Comparison of ENCODE assay signal across 7 cellular contexts in the genomic region with DNA sequence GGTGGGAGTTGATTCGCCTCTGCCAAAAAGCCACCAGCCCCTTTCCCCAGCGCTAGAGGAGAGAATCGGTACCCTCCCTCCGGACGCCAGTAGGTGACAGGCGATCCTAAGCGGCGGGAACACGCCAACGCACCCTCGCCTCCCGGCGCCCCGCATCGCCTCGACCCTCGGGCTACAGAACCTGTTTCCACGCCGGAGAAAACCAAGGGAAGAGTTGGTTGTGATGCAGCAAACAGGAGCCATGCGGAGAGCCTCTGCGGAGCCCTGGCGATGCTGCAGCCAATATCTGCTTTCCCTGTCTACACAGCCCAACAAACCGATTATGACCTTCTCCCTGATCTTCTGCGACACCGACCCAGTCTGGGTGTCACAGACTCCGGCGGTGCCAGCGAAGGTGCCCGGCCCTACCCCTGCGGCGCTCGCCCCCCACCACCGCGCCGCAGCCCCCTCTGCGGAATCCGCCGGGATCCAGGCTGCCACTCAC. TPM values are rescaled to one million over a fixed set of nuclear protein-coding genes. Genes with fewer than 3 reads are reported as not detected.
DNase-seq lines count a peak whose midpoint lies in the region; ATAC-seq and TF ChIP-seq lines count a peak whose summit lies in the region.

No MANE protein-coding gene starts in this region.

- intact Hi-C loops in activated T-helper 2 cell treated with anti-CD3 and anti-CD28 coated beads, Interferon-gamma antibody, Interleukin-2, Interleukin-4, amounts not matched to agents 10 μg/mL and 5 μg/mL and 100 μg/mL, durations not matched to agents 14 hours and 24 hours and 36 hours (cut with micrococcal nuclease): no loop called here
- intact Hi-C loops in right cardiac atrium (cut with DNase I): loop anchor here in 2 of 4 donors (2.0 to 10.0 kb wide), 3 partner anchors 146 to 696 kb away; no protein-coding TSS in a partner anchor

- under 1% methylated on average over 38 of the region's 38 CpGs for WGBS in right cardiac atrium

- H3K4me2 ChIP-seq in MM.1S (ENCODE audit: low read depth, low read length): peak overlapping the region; percentile 98

- H3K4me3 ChIP-seq in GM12864 (ENCODE audit: low read depth, low read length) (peak overlapping the region; percentile 58), MM.1S (ENCODE audit: low read length) (peak overlapping the region; percentile 76), right cardiac atrium (ENCODE audit: low read length) (peak overlapping the region; percentile 59)

- DNase-seq in GM12864 (ENCODE audit: low read depth): no peak
- DNase-seq in MM.1S: no peak
- DNase-seq in activated T-helper 2 cell treated with anti-CD3 and anti-CD28 coated beads, Interferon-gamma antibody, Interleukin-2, Interleukin-4, amounts not matched to agents 10 μg/mL and 5 μg/mL and 100 μg/mL, durations not matched to agents 14 hours and 24 hours and 36 hours (ENCODE audit: low spot score): no peak
- DNase-seq in right cardiac atrium: peak; percentile 50 to 75 (median 74)
- peak; percentile 12 for DNase-seq in putamen (ENCODE audit: low spot score)
- no peak for DNase-seq in activated CD4-positive, CD25-positive, alpha-beta regulatory T cell treated with anti-CD3 and anti-CD28 coated beads, Interleukin-2, amount 50 U/mL, for 72 hours

- peaks cover 9% of the 10 kb centered on the region for H3K4me1 Mint-ChIP-seq in activated T-helper 2 cell treated with anti-CD3 and anti-CD28 coated beads, Interferon-gamma antibody, Interleukin-2, Interleukin-4, amounts not matched to agents 10 μg/mL and 5 μg/mL and 100 μg/mL, durations not matched to agents 14 hours and 24 hours and 36 hours (ENCODE audit: low read depth)

- H3K9me3 ChIP-seq in MM.1S (replicated peaks; ENCODE audit: insufficient read depth, low read length): no peaks in the 10 kb centered on the region
- no peaks in the 10 kb centered on the region for H3K9me3 ChIP-seq in right cardiac atrium (ENCODE audit: control insufficient read depth, low read length)

- H3K4me3 Mint-ChIP-seq in activated T-helper 2 cell treated with anti-CD3 and anti-CD28 coated beads, Interferon-gamma antibody, Interleukin-2, Interleukin-4, amounts not matched to agents 10 μg/mL and 5 μg/mL and 100 μg/mL, durations not matched to agents 14 hours and 24 hours and 36 hours (ENCODE audit: low read depth): peak overlapping the region; percentile 31

- no peaks in the 10 kb centered on the region for H3K36me3 Mint-ChIP-seq in activated T-helper 2 cell treated with anti-CD3 and anti-CD28 coated beads, Interferon-gamma antibody, Interleukin-2, Interleukin-4, amounts not matched to agents 10 μg/mL and 5 μg/mL and 100 μg/mL, durations not matched to agents 14 hours and 24 hours and 36 hours (ENCODE audit: low read depth)

- H3K9me2 ChIP-seq in MM.1S (replicated peaks; ENCODE audit: insufficient read depth, low read length): no peaks in the 10 kb centered on the region

- TF ChIP-seq CTCF in GM12864 (IDR thresholded peaks at IDR 0.05; ENCODE audit: low read depth, low read length, missing control alignments): peak; percentile 65
- TF ChIP-seq CTCF in MM.1S (IDR thresholded peaks at IDR 0.05; ENCODE audit: low read length): no peak

- H3K36me3 ChIP-seq in MM.1S (replicated peaks; ENCODE audit: insufficient read depth, low read length): no peaks in the 10 kb centered on the region

- H3K27me3 ChIP-seq in MM.1S (replicated peaks; ENCODE audit: insufficient read depth, low read length) (0 out of 2 replicates have a peak, but pooled peaks cover 7% of the 10 kb centered on the region), right cardiac atrium (ENCODE audit: control insufficient read depth, insufficient read depth) (no peaks in the 10 kb centered on the region)

- H3K79me2 ChIP-seq in MM.1S (ENCODE audit: low read length): no peaks in the 10 kb centered on the region

- H3K27me3 Mint-ChIP-seq in activated T-helper 2 cell treated with anti-CD3 and anti-CD28 coated beads, Interferon-gamma antibody, Interleukin-2, Interleukin-4, amounts not matched to agents 10 μg/mL and 5 μg/mL and 100 μg/mL, durations not matched to agents 14 hours and 24 hours and 36 hours (ENCODE audit: low read depth): peaks cover 52% of the 10 kb centered on the region

- H3K4me1 ChIP-seq in MM.1S (ENCODE audit: low read length) (peaks cover 3% of the 10 kb centered on the region; the same call in 1 of the 2 replicates), right cardiac atrium (ENCODE audit: control insufficient read depth, insufficient read depth, low read length) (peaks cover 5% of the 10 kb centered on the region)

- no peaks in the 10 kb centered on the region for H3F3A ChIP-seq in MM.1S (ENCODE audit: insufficient read depth, low read length)

- ATAC-seq in GM21786 (IDR thresholded peaks at IDR 0.05; ENCODE audit: unreplicated experiment) (peak; percentile 34), right cardiac atrium (peak; percentile 70)

- no peaks in the 10 kb centered on the region for H4K20me1 ChIP-seq in MM.1S (ENCODE audit: insufficient read depth, low read length)

- H3K9me3 Mint-ChIP-seq in activated T-helper 2 cell treated with anti-CD3 and anti-CD28 coated beads, Interferon-gamma antibody, Interleukin-2, Interleukin-4, amounts not matched to agents 10 μg/mL and 5 μg/mL and 100 μg/mL, durations not matched to agents 14 hours and 24 hours and 36 hours: no peaks in the 10 kb centered on the region

- H3K27ac Mint-ChIP-seq in activated T-helper 2 cell treated with anti-CD3 and anti-CD28 coated beads, Interferon-gamma antibody, Interleukin-2, Interleukin-4, amounts not matched to agents 10 μg/mL and 5 μg/mL and 100 μg/mL, durations not matched to agents 14 hours and 24 hours and 36 hours: no peak overlapping the region

- H3K27ac ChIP-seq in MM.1S (ENCODE audit: low read length) (no peak overlapping the region), right cardiac atrium (ENCODE audit: low read length) (peak overlapping the region; percentile 7)

- H3K9ac ChIP-seq in MM.1S (ENCODE audit: low read length): no peak overlapping the region; the same call in 1 of the 2 replicates

- H2AFZ ChIP-seq in MM.1S (ENCODE audit: low read length): peak overlapping the region; percentile 94

RNA-seq across cellular contexts. Expression of gene PRICKLE1, which starts 0.5 kb away (rescaled TPM):
- total RNA-seq in activated T-helper 2 cell treated with anti-CD3 and anti-CD28 coated beads, Interferon-gamma antibody, Interleukin-2, Interleukin-4, amounts not matched to agents 10 μg/mL and 5 μg/mL and 100 μg/mL, durations not matched to agents 14 hours and 24 hours and 36 hours: 0.05 TPM in 1 of 2 replicates, not detected in the other
- 10 to 100 TPM; 21.9 to 27.2 (median 25.3) TPM for total RNA-seq in right cardiac atrium
- polyA plus RNA-seq in right cardiac atrium: 7.1 TPM

Comparison
In these comparisons a context has a peak if more than half of its experiments do, and no peak if none do; other contexts are left out.
1. DNase-seq: peak in right cardiac atrium (3 of 3) and putamen (single experiment); none in GM12864 (single experiment), MM.1S (single experiment), activated T-helper 2 cell treated with anti-CD3 and anti-CD28 coated beads, Interferon-gamma antibody, Interleukin-2, Interleukin-4, amounts not matched to agents 10 μg/mL and 5 μg/mL and 100 μg/mL, durations not matched to agents 14 hours and 24 hours and 36 hours (single experiment) and activated CD4-positive, CD25-positive, alpha-beta regulatory T cell treated with anti-CD3 and anti-CD28 coated beads, Interleukin-2, amount 50 U/mL, for 72 hours (single experiment).
2. RNA of gene PRICKLE1, which starts 0.5 kb away (total RNA-seq): 21.9 to 27.2 TPM in right cardiac atrium; 0.05 TPM in activated T-helper 2 cell treated with anti-CD3 and anti-CD28 coated beads, Interferon-gamma antibody, Interleukin-2, Interleukin-4, amounts not matched to agents 10 μg/mL and 5 μg/mL and 100 μg/mL, durations not matched to agents 14 hours and 24 hours and 36 hours; every median in the first group is over 10 times any median in the second.
3. Peak in every context shown above with its lines, with median percentiles within 50 percentile points of each other: H3K4me3 ChIP-seq.